In genomic region chr4:121939690-121940089, GRCh38 we compare ENCODE assay signal across 2 cellular contexts.
A peak's percentile ranks its signal among the peaks of the same experiment; 100 is the strongest.
TF ChIP-seq lines count a peak whose summit lies in the region.

No MANE protein-coding gene starts in this region.

TF ChIP-seq in liver, 16 proteins besides CTCF, POLR2A, EP300 and RAD21:
- TF ChIP-seq NR2F2 (IDR thresholded peaks at IDR 0.05) (peak; percentile 22), RXRA (IDR thresholded peaks at IDR 0.05) (no peak)

TF ChIP-seq in HepG2, 621 proteins besides CTCF, POLR2A, EP300 and RAD21:
- TF ChIP-seq HMGA1 (CRISPR knock-in tag; conservative IDR thresholded peaks at IDR 0.05) (no peak), NFE2 (CRISPR knock-in tag; IDR thresholded peaks at IDR 0.05) (no peak), ZNF441 (CRISPR knock-in tag; IDR thresholded peaks at IDR 0.05; ENCODE audit: borderline replicate concordance) (no peak), MLX (CRISPR knock-in tag; IDR thresholded peaks at IDR 0.05) (no peak), ZSCAN22 (CRISPR knock-in tag; IDR thresholded peaks at IDR 0.05) (no peak)
